ENCODE assay signal across 1 cellular context in genomic region chr19:33809960-33810359, GRCh38.
TF ChIP-seq lines count a peak whose summit lies in the region.

No MANE protein-coding gene starts in this region.

TF ChIP-seq in IMR-90, 13 proteins besides CTCF, POLR2A, EP300 and RAD21:
- TF ChIP-seq SMC3 (IDR thresholded peaks at IDR 0.05; ENCODE audit: low read depth, low read length) (no peak), MAFK (IDR thresholded peaks at IDR 0.05; ENCODE audit: low read depth, low read length) (no peak), CEBPB (IDR thresholded peaks at IDR 0.05; ENCODE audit: low read depth, low read length) (no peak), RFX5 (IDR thresholded peaks at IDR 0.05; ENCODE audit: low read depth, low read length) (no peak), CHD1 (IDR thresholded peaks at IDR 0.05; ENCODE audit: low read depth, low read length) (no peak), FOS (IDR thresholded peaks at IDR 0.05; ENCODE audit: low read depth, low read length) (no peak), MXI1 (IDR thresholded peaks at IDR 0.05; ENCODE audit: borderline replicate concordance, low read depth, low read length) (no peak), MAZ (IDR thresholded peaks at IDR 0.05; ENCODE audit: borderline replicate concordance, low read depth, low read length) (no peak), ELK1 (IDR thresholded peaks at IDR 0.05; ENCODE audit: borderline replicate concordance, low read depth, low read length) (no peak)
TF ChIP-seq in IMR-90: peak in this region for 0.
